ENCODE assay signal across 8 cellular contexts in genomic region chr6:43724914-43725642, GRCh38. TPM values are rescaled to one million over a fixed set of nuclear protein-coding genes. Genes with fewer than 3 reads are reported as not detected.
DNase-seq lines count a peak whose midpoint lies in the region; ATAC-seq, FAIRE-seq and TF ChIP-seq lines count a peak whose summit lies in the region.

No MANE protein-coding gene starts in this region.

- whole genome bisulfite sequencing in hepatocyte (ENCODE audit: low lambda C conversion rate, missing lambda C conversion rate), result 57% methylated on average over 17 of the region's 17 CpGs

- H3K4me2 ChIP-seq in hepatocyte, result no peak overlapping the region

- no peaks in the 10 kb centered on the region for H3K36me3 Mint-ChIP-seq in progenitor cell of endocrine pancreas (ENCODE audit: insufficient read depth)

- TF ChIP-seq CTCF in hepatocyte (IDR thresholded peaks at IDR 0.05; ENCODE audit: poor library complexity), result no peak
- TF ChIP-seq CTCF in progenitor cell of endocrine pancreas (IDR thresholded peaks at IDR 0.05; ENCODE audit: unreplicated experiment), result no peak

- H3K79me2 ChIP-seq in hepatocyte, result no peaks in the 10 kb centered on the region

- H3K27ac ChIP-seq in hepatocyte, result peak overlapping the region; percentile 53

- peak; percentile 98 for FAIRE-seq in HTR-8/SVneo (lab: Jason Lieb, UNC)

- H3K27me3 Mint-ChIP-seq in progenitor cell of endocrine pancreas, result peaks cover 12% of the 10 kb centered on the region

- peak; percentile 99 for DNase-seq in AML-193 (lab: John Stamatoyannopoulos, UW)
- DNase-seq in HTR-8/SVneo (ENCODE audit: insufficient read length, low spot score), result peak; percentile 92
- peak; percentile 95 for DNase-seq in SKM-1 (lab: John Stamatoyannopoulos, UW; ENCODE audit: unreplicated experiment)
- DNase-seq in activated naive CD4-positive, alpha-beta T cell treated with anti-CD3 and anti-CD28 coated beads, Interleukin-2, amount 50 U/mL, for 16 hours, result peak; percentile 85
- DNase-seq in hepatocyte (ENCODE audit: low spot score), result peak; percentile 83
- peak in 2 of 3 donors; percentile 15 to 64 for DNase-seq in stimulated activated CD4-positive, alpha-beta T cell treated with anti-CD3 and anti-CD28 coated beads, TNF-alpha, amount 100 ng/mL, for 1 hour (ENCODE audit: low read depth in 3 of 3, low spot score in 1 of 3)
- DNase-seq in progenitor cell of endocrine pancreas (ENCODE audit: low spot score, unreplicated experiment), result no peak

- no peak overlapping the region for H3K4me3 Mint-ChIP-seq in progenitor cell of endocrine pancreas (ENCODE audit: low read depth)

- H3K9me3 ChIP-seq in hepatocyte (ENCODE audit: low read depth), result no peaks in the 10 kb centered on the region

- ATAC-seq in GM19438 (IDR thresholded peaks at IDR 0.05; ENCODE audit: low read depth, unreplicated experiment), result peak; percentile 75

- no peaks in the 10 kb centered on the region for H3K36me3 ChIP-seq in hepatocyte (replicated peaks; ENCODE audit: insufficient read depth, low read depth)

- no peaks in the 10 kb centered on the region for H4K20me1 ChIP-seq in hepatocyte (ENCODE audit: insufficient read depth, poor library complexity, severe bottlenecking)

- no peaks in the 10 kb centered on the region for H3K4me1 Mint-ChIP-seq in progenitor cell of endocrine pancreas (ENCODE audit: low read depth)

- no peaks in the 10 kb centered on the region for H3K9me2 ChIP-seq in hepatocyte (replicated peaks; ENCODE audit: insufficient read depth)

- H2AFZ ChIP-seq in hepatocyte, result no peak overlapping the region

- peaks cover 10% of the 10 kb centered on the region for H3K4me1 ChIP-seq in hepatocyte (ENCODE audit: insufficient read depth)

- H3K9me3 Mint-ChIP-seq in progenitor cell of endocrine pancreas (ENCODE audit: low read depth), result no peaks in the 10 kb centered on the region

- no peak overlapping the region for H3K4me3 ChIP-seq in hepatocyte

- H3K27me3 ChIP-seq in hepatocyte, result no peaks in the 10 kb centered on the region

- H3K27ac Mint-ChIP-seq in progenitor cell of endocrine pancreas, result no peak overlapping the region

RNA-seq across cellular contexts. Expression of gene MRPS18A, which starts 37.5 kb away (rescaled TPM):
- 46.1 and 53.1 TPM in 2 replicates for total RNA-seq in hepatocyte
- polyA plus RNA-seq in hepatocyte, result 68.8 and 71.1 TPM in 2 replicates
- total RNA-seq in progenitor cell of endocrine pancreas, result 39.8 and 41.9 TPM in 2 replicates

RNA-seq across cellular contexts. Expression of gene VEGFA, which starts 44.9 kb away (rescaled TPM):
- total RNA-seq in hepatocyte (165 and 179 TPM in 2 replicates), progenitor cell of endocrine pancreas (243 and 267 TPM in 2 replicates)
- polyA plus RNA-seq in hepatocyte, result 129 and 148 TPM in 2 replicates
